Comparison of ENCODE assay signal across 9 cellular contexts in genomic region chr6:75604294-75604693, GRCh38. TPM values are rescaled to one million over a fixed set of nuclear protein-coding genes. Genes with fewer than 3 reads are reported as not detected.
DNase-seq lines count a peak whose midpoint lies in the region; ATAC-seq, FAIRE-seq and TF ChIP-seq lines count a peak whose summit lies in the region.
"Had no signal": no experiment of that assay in that cellular context is flagged by ENCODE, and none has a peak within 500 bp of the region (broad histone marks: within the 10 kb centered on the region; RNA-seq: fewer than 3 reads in every experiment).

No MANE protein-coding gene starts in this region.

- H3K9me3 Mint-ChIP-seq in CD8-positive, alpha-beta T cell = no peaks in the 10 kb centered on the region

- no peaks in the 10 kb centered on the region for H3K36me3 ChIP-seq in CD8-positive, alpha-beta T cell (ENCODE audit: insufficient read depth, low read length)
- H3K36me3 ChIP-seq in neutrophil (no peaks in the 10 kb centered on the region), small intestine (ENCODE audit: control insufficient read depth in 2 of 2, insufficient read depth in 2 of 2, low read length in 2 of 2) (no peaks in the 10 kb centered on the region)

- H3K27ac ChIP-seq in CD8-positive, alpha-beta T cell (ENCODE audit: low read depth, low read length) = no peak overlapping the region
- peak overlapping the region in 8 of 59 donors; percentile 29 to 99 (median 94) for H3K27ac ChIP-seq in dorsolateral prefrontal cortex
- H3K27ac ChIP-seq in neutrophil = peak overlapping the region; percentile 87
- no peak overlapping the region for H3K27ac ChIP-seq in small intestine (ENCODE audit: low read depth in 1 of 2, low read length in 1 of 2)

- WGBS in small intestine, 3 donors = 92 to 96% (median 93%) methylated on average over 16 of the region's 16 CpGs

- DNase-seq in CD8-positive, alpha-beta T cell = no peak
- DNase-seq in MV-4-11 (lab: John Stamatoyannopoulos, UW) (peak; percentile 13), dorsolateral prefrontal cortex (no peak), small intestine (no peak)
- DNase-seq: NCI-H446 had no signal

- H3K4me3 Mint-ChIP-seq in CD8-positive, alpha-beta T cell = peak overlapping the region; percentile 98

- H3K4me3 ChIP-seq in CD8-positive, alpha-beta T cell (ENCODE audit: low read depth, low read length) = peak overlapping the region; percentile 90
- H3K4me3 ChIP-seq in dorsolateral prefrontal cortex (peak overlapping the region in 41 of 59 donors; percentile 39 to 94 (median 84)), neutrophil (ENCODE audit: low read depth in 1 of 2, low read length in 1 of 2) (peak overlapping the region in 1 of 2 experiments; percentile 88), small intestine (ENCODE audit: low read depth in 1 of 2, low read length in 2 of 2) (no peak overlapping the region)

- H3K27me3 Mint-ChIP-seq in CD8-positive, alpha-beta T cell (ENCODE audit: low read depth) = no peaks in the 10 kb centered on the region

- H3K4me1 Mint-ChIP-seq in CD8-positive, alpha-beta T cell (ENCODE audit: low read depth) = peaks cover 79% of the 10 kb centered on the region

- POLR2A ChIA-PET in CD8-positive, alpha-beta T cell (lab: Charles Lee) = interaction anchor here (1.0 to 1.5 kb wide), 2 partner anchors 12 to 32 kb away, joined by 4 read pairs; no protein-coding TSS in a partner anchor

- no peaks in the 10 kb centered on the region for H3K9me3 ChIP-seq in CD8-positive, alpha-beta T cell (ENCODE audit: low read length)
- H3K9me3 ChIP-seq in neutrophil (no peaks in the 10 kb centered on the region), small intestine (ENCODE audit: control insufficient read depth, low read depth) (no peaks in the 10 kb centered on the region)

- intact Hi-C loops in CD8-positive, alpha-beta T cell (cut with DNase I, micrococcal nuclease) = loop anchor here (5.0 kb wide), 3 partner anchors 38 to 1947 kb away; partner anchors contain the start of gene COX7A2 (in 1 of the 2)
- intact Hi-C loops in dorsolateral prefrontal cortex (cut with DNase I) = loop anchor here (5.0 to 10.0 kb wide), 5 partner anchors 141 to 1949 kb away; partner anchors contain the start of genes MYO6 (in 2 of the 2), TMEM30A (in 2 of the 2) and SLC17A5 (in 1 of the 2)

- no peaks in the 10 kb centered on the region for H3K27me3 ChIP-seq in CD8-positive, alpha-beta T cell (ENCODE audit: insufficient read depth, low read length)
- no peaks in the 10 kb centered on the region for H3K27me3 ChIP-seq in dorsolateral prefrontal cortex
- H3K27me3 ChIP-seq in neutrophil = no peaks in the 10 kb centered on the region
- H3K27me3 ChIP-seq in small intestine (ENCODE audit: control insufficient read depth in 2 of 2, insufficient read depth in 2 of 2, low read length in 2 of 2) = no peaks in the 10 kb centered on the region

- FAIRE-seq in small intestine (lab: Jason Lieb, UNC) = no peak

- peaks cover 7% of the 10 kb centered on the region for H3K36me3 Mint-ChIP-seq in CD8-positive, alpha-beta T cell

- peaks cover 64% of the 10 kb centered on the region for H3K4me1 ChIP-seq in CD8-positive, alpha-beta T cell (ENCODE audit: insufficient read depth, low read length)
- H3K4me1 ChIP-seq in neutrophil (ENCODE audit: control insufficient read depth in 1 of 2, insufficient read depth in 1 of 2, low read depth in 1 of 2, low read length in 1 of 2) = peaks cover 69 to 71% of the 10 kb centered on the region in 2 experiments
- H3K4me1 ChIP-seq in small intestine (ENCODE audit: control insufficient read depth in 2 of 2, insufficient read depth in 1 of 2, low read depth in 1 of 2, low read length in 1 of 2) = peaks cover 2 to 16% of the 10 kb centered on the region in 2 donors

- ATAC-seq in CD8-positive, alpha-beta T cell = no peak
- ATAC-seq in GM21515 (IDR thresholded peaks at IDR 0.05; ENCODE audit: unreplicated experiment) = no peak
- ATAC-seq in GM21526 (IDR thresholded peaks at IDR 0.05; ENCODE audit: low FRiP score, unreplicated experiment) = no peak
- ATAC-seq in HG02885 (IDR thresholded peaks at IDR 0.05; ENCODE audit: poor library complexity, unreplicated experiment) = no peak

- TF ChIP-seq CTCF in CD8-positive, alpha-beta T cell (IDR thresholded peaks at IDR 0.05) = no peak
- TF ChIP-seq CTCF in dorsolateral prefrontal cortex (IDR thresholded peaks at IDR 0.05 in 54 of 56, conservative IDR thresholded peaks at IDR 0.05 in 2 of 56; ENCODE audit: low read depth in 1 of 56, partially characterized antibody in 56 of 56) (no peak), neutrophil (IDR thresholded peaks at IDR 0.05) (no peak)

- CTCF ChIA-PET in CD8-positive, alpha-beta T cell (lab: Charles Lee) = no interaction called here

- peak overlapping the region; percentile 16 for H3K27ac Mint-ChIP-seq in CD8-positive, alpha-beta T cell

RNA-seq across cellular contexts. Expression of gene SENP6, which starts 2.6 kb away (rescaled TPM):
- total RNA-seq in CD8-positive, alpha-beta T cell = 10 to 100 TPM; 83.6 to 94.8 TPM
- 100 to 1,000 TPM in 119 of 120 experiments, 10 to 100 TPM in 1; 99.6 to 164 (median 131) TPM for total RNA-seq in dorsolateral prefrontal cortex
- 10 to 100 TPM; 25.3 to 29.2 (median 25.7) TPM for polyA plus RNA-seq in small intestine

Comparison
In these comparisons a context has a peak if more than half of its experiments do, and no peak if none do; other contexts are left out.
1. H3K4me3 ChIP-seq: peak in CD8-positive, alpha-beta T cell (single experiment) and dorsolateral prefrontal cortex (41 of 59); none in small intestine (0 of 2).